8 cellular contexts compared by ENCODE assay signal in the genomic region with DNA sequence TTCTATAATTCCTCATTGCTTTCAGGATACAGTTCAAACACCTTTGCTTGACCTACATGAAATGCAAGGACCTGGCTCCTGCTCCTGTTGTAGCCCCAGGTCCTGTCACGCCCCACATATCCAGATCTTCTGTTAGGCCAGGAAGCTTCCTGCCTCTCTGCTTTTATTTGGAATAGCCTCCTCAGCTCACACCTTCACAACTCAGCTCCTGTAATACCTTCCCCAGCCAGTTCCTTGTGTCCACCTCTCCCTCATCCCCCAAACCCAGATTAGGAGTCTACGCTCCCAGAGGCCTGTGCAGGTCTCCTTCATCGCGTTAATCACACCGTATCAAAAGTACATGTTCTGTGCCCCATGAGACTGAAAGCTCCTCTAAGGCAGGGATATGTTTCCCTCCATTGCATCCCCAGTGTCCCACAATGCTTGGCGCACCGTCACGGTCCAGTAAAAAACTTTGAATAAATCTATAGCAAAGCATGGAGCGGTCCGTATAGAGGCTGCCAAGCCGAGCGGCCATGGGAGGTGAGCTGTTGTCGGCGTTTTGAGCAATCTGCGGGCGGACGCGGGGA. TPM values are rescaled to one million over a fixed set of nuclear protein-coding genes. Genes with fewer than 3 reads are reported as not detected.
DNase-seq lines count a peak whose midpoint lies in the region; ATAC-seq, FAIRE-seq and TF ChIP-seq lines count a peak whose summit lies in the region.

No MANE protein-coding gene starts in this region.

- TF ChIP-seq POLR2A in H54 (IDR thresholded peaks at IDR 0.05; ENCODE audit: low read depth, low read length), result peak; percentile 45; the same call in 1 of the 2 replicates

- no peaks in the 10 kb centered on the region for H3K36me3 ChIP-seq in CD4-positive, alpha-beta memory T cell (ENCODE audit: insufficient read depth, low read length)
- H3K36me3 ChIP-seq in stomach smooth muscle (ENCODE audit: control insufficient read depth in 2 of 2, insufficient read depth in 2 of 2, low read length in 2 of 2), result peaks cover 3 to 13% of the 10 kb centered on the region in 2 donors

- POLR2A ChIA-PET in CD4-positive, alpha-beta memory T cell (lab: Charles Lee; ENCODE audit: partially characterized antibody), result interaction anchor here (1.0 to 1.8 kb wide), 9 partner anchors 16 to 948 kb away, joined by 3 to 9 read pairs (median 5); a partner anchor contains a TSS
- POLR2A ChIA-PET in WTC11 (lab: Charles Lee), result interaction anchor here (0.5 kb wide), 1 partner anchor 925 kb away, joined by 6 read pairs; no protein-coding TSS in a partner anchor

- H3K27me3 Mint-ChIP-seq in CD4-positive, alpha-beta memory T cell, result no peaks in the 10 kb centered on the region
- no peaks in the 10 kb centered on the region for H3K27me3 Mint-ChIP-seq in WTC11 (ENCODE audit: low read depth)

- intact Hi-C loops in CD4-positive, alpha-beta memory T cell (cut with micrococcal nuclease), result loop anchor here (1.0 to 10.0 kb wide), 11 partner anchors 207 to 1503 kb away; a partner anchor contains a TSS

- peak overlapping the region; percentile 96 to 99 (median 97) for H3K27ac Mint-ChIP-seq in CD4-positive, alpha-beta memory T cell
- no peak overlapping the region for H3K27ac Mint-ChIP-seq in WTC11

- peaks cover 10 to 28% of the 10 kb centered on the region in 2 donors for H3K36me3 Mint-ChIP-seq in CD4-positive, alpha-beta memory T cell
- peaks cover 19% of the 10 kb centered on the region for H3K36me3 Mint-ChIP-seq in WTC11

- H3K4me1 Mint-ChIP-seq in CD4-positive, alpha-beta memory T cell, result peaks cover 20 to 41% (median 34%) of the 10 kb centered on the region in 4 donors
- H3K4me1 Mint-ChIP-seq in WTC11, result peaks cover 8% of the 10 kb centered on the region

- DNase-seq in CD4-positive, alpha-beta memory T cell, result no peak
- no peak for DNase-seq in H54 (ENCODE audit: insufficient read length, low spot score)
- DNase-seq in WTC11 (ENCODE audit: low spot score), result no peak
- DNase-seq in NCI-H2171 treated with DMSO at 0.1 percent for 48 hours (lab: John Stamatoyannopoulos, UW), result no peak
- DNase-seq in NCI-H774 (lab: John Stamatoyannopoulos, UW), result no peak

- peak overlapping the region; percentile 89 to 98 (median 95) for H3K4me3 Mint-ChIP-seq in CD4-positive, alpha-beta memory T cell
- peak overlapping the region; percentile 95 for H3K4me3 Mint-ChIP-seq in WTC11

- no peaks in the 10 kb centered on the region for H3K9me3 ChIP-seq in CD4-positive, alpha-beta memory T cell (ENCODE audit: control insufficient read depth in 1 of 2, low read length in 2 of 2)
- H3K9me3 ChIP-seq in iPS-18c (ENCODE audit: control insufficient read depth, insufficient read depth, low read length) (no peaks in the 10 kb centered on the region), stomach smooth muscle (ENCODE audit: control insufficient read depth in 2 of 2, low read length in 2 of 2) (no peaks in the 10 kb centered on the region)

- no peaks in the 10 kb centered on the region for H3K9me3 Mint-ChIP-seq in CD4-positive, alpha-beta memory T cell
- no peaks in the 10 kb centered on the region for H3K9me3 Mint-ChIP-seq in WTC11

- CTCF ChIA-PET in CD4-positive, alpha-beta memory T cell (lab: Charles Lee; ENCODE audit: partially characterized antibody), result interaction anchor here (1.0 to 2.6 kb wide), 3 partner anchors 17 to 861 kb away, joined by 3 to 11 read pairs (median 5); a partner anchor contains a TSS
- CTCF ChIA-PET in WTC11 (lab: Charles Lee), result interaction anchor here (1.6 kb wide), 1 partner anchor 206 kb away, joined by 4 read pairs; no protein-coding TSS in a partner anchor

- no peaks in the 10 kb centered on the region for H3K27me3 ChIP-seq in CD4-positive, alpha-beta memory T cell (ENCODE audit: insufficient read depth, low read length)
- H3K27me3 ChIP-seq in stomach smooth muscle (ENCODE audit: control insufficient read depth in 1 of 2, insufficient read depth in 2 of 2, low read length in 2 of 2), result no peaks in the 10 kb centered on the region

- peak; percentile 55 for ATAC-seq in WTC11
- ATAC-seq in HG03097 (IDR thresholded peaks at IDR 0.05; ENCODE audit: low FRiP score, unreplicated experiment), result no peak

- FAIRE-seq in H54 (lab: Jason Lieb, UNC), result no peak

- peaks cover 39% of the 10 kb centered on the region for H3K4me1 ChIP-seq in CD4-positive, alpha-beta memory T cell (ENCODE audit: insufficient read depth, low read length)
- H3K4me1 ChIP-seq in stomach smooth muscle (ENCODE audit: control insufficient read depth, insufficient read depth, low read length), result peaks cover 11% of the 10 kb centered on the region

- peak overlapping the region; percentile 54 to 82 for H3K4me3 ChIP-seq in CD4-positive, alpha-beta memory T cell (ENCODE audit: low read length in 2 of 2)
- peak overlapping the region; percentile 71 for H3K4me3 ChIP-seq in iPS-18c (ENCODE audit: insufficient read depth, low read depth, low read length)
- peak overlapping the region; percentile 93 to 97 for H3K4me3 ChIP-seq in stomach smooth muscle (ENCODE audit: low read length in 2 of 2)

- no peak for TF ChIP-seq CTCF in WTC11 (IDR thresholded peaks at IDR 0.05)

- H3K27ac ChIP-seq in CD4-positive, alpha-beta memory T cell (ENCODE audit: low read depth, low read length), result peak overlapping the region; percentile 91
- peak overlapping the region; percentile 87 for H3K27ac ChIP-seq in stomach smooth muscle (ENCODE audit: low read length)

- H3K9ac ChIP-seq in stomach smooth muscle (ENCODE audit: low read length in 2 of 2), result peak overlapping the region; percentile 90 to 96

TF ChIP-seq in WTC11, 78 proteins besides CTCF, POLR2A, EP300 and RAD21:
- TF ChIP-seq FOXK1 (CRISPR knock-in tag; IDR thresholded peaks at IDR 0.05) (no peak), KAT7 (CRISPR knock-in tag; IDR thresholded peaks at IDR 0.05; ENCODE audit: borderline replicate concordance) (no peak), CREB1 (CRISPR knock-in tag; IDR thresholded peaks at IDR 0.05) (no peak), JAZF1 (CRISPR knock-in tag; IDR thresholded peaks at IDR 0.05) (no peak), GTF2I (CRISPR knock-in tag; conservative IDR thresholded peaks at IDR 0.05) (no peak)
- TF ChIP-seq, protein P1, sequence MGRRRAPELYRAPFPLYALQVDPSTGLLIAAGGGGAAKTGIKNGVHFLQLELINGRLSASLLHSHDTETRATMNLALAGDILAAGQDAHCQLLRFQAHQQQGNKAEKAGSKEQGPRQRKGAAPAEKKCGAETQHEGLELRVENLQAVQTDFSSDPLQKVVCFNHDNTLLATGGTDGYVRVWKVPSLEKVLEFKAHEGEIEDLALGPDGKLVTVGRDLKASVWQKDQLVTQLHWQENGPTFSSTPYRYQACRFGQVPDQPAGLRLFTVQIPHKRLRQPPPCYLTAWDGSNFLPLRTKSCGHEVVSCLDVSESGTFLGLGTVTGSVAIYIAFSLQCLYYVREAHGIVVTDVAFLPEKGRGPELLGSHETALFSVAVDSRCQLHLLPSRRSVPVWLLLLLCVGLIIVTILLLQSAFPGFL (CRISPR knock-in tag; IDR thresholded peaks at IDR 0.05; ENCODE audit: borderline replicate concordance), result no peak
- TF ChIP-seq, protein P2, sequence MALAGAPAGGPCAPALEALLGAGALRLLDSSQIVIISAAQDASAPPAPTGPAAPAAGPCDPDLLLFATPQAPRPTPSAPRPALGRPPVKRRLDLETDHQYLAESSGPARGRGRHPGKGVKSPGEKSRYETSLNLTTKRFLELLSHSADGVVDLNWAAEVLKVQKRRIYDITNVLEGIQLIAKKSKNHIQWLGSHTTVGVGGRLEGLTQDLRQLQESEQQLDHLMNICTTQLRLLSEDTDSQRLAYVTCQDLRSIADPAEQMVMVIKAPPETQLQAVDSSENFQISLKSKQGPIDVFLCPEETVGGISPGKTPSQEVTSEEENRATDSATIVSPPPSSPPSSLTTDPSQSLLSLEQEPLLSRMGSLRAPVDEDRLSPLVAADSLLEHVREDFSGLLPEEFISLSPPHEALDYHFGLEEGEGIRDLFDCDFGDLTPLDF (CRISPR knock-in tag; IDR thresholded peaks at IDR 0.05), result no peak
- TF ChIP-seq, protein P3, sequence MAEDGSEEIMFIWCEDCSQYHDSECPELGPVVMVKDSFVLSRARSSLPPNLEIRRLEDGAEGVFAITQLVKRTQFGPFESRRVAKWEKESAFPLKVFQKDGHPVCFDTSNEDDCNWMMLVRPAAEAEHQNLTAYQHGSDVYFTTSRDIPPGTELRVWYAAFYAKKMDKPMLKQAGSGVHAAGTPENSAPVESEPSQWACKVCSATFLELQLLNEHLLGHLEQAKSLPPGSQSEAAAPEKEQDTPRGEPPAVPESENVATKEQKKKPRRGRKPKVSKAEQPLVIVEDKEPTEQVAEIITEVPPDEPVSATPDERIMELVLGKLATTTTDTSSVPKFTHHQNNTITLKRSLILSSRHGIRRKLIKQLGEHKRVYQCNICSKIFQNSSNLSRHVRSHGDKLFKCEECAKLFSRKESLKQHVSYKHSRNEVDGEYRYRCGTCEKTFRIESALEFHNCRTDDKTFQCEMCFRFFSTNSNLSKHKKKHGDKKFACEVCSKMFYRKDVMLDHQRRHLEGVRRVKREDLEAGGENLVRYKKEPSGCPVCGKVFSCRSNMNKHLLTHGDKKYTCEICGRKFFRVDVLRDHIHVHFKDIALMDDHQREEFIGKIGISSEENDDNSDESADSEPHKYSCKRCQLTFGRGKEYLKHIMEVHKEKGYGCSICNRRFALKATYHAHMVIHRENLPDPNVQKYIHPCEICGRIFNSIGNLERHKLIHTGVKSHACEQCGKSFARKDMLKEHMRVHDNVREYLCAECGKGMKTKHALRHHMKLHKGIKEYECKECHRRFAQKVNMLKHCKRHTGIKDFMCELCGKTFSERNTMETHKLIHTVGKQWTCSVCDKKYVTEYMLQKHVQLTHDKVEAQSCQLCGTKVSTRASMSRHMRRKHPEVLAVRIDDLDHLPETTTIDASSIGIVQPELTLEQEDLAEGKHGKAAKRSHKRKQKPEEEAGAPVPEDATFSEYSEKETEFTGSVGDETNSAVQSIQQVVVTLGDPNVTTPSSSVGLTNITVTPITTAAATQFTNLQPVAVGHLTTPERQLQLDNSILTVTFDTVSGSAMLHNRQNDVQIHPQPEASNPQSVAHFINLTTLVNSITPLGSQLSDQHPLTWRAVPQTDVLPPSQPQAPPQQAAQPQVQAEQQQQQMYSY (CRISPR knock-in tag; IDR thresholded peaks at IDR 0.05), result peak; percentile 74

RNA-seq across cellular contexts. Expression of a gene that starts 0.4 kb away (rescaled TPM):
- under 1 TPM in 1 of 2 experiments, not detected in 1; 0.17 TPM for total RNA-seq in CD4-positive, alpha-beta memory T cell
- polyA plus RNA-seq in CD4-positive, alpha-beta memory T cell, result under 1 TPM in 1 of 2 donors, not detected in 1; 0.44 TPM
- 1.6 to 1.9 TPM (median 1.6 TPM) in 3 replicates for total RNA-seq in WTC11 (2021)

RNA-seq across cellular contexts. Expression of a gene that starts 0.6 kb away (rescaled TPM):
- total RNA-seq in CD4-positive, alpha-beta memory T cell, result 10 to 100 TPM; 23.0 to 23.4 TPM
- 10 to 100 TPM; 23.6 to 26.2 TPM for polyA plus RNA-seq in CD4-positive, alpha-beta memory T cell
- 26.2 to 33.7 TPM (median 26.3 TPM) in 3 replicates for total RNA-seq in WTC11 (2021)

RNA-seq across cellular contexts. Expression of a gene that starts 46.6 kb away (rescaled TPM):
- not detected for total RNA-seq in CD4-positive, alpha-beta memory T cell
- not detected for polyA plus RNA-seq in CD4-positive, alpha-beta memory T cell
- total RNA-seq in WTC11 (2021), result not detected in 3 replicates
